In the genomic region with DNA sequence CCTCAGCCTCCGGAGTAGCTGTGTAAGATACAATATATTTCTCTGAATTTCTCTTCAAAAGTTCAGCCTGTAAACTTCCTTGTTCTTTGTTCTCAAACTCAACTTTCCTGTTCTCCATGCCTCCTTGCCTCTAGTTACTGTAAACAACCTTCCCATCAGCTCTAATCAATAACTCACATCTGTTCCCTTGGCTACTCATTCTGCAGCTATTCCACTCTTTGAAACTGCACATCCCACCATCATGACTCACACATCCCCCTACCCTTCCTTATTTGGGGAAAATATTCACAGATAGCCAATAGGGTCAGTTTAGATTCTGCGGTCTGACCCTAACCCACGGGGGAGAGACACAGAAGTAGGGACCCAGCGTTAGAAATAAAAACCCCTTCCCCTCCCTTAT, we compare ENCODE assay signal across 1 cellular context.
TF ChIP-seq lines count a peak whose summit lies in the region.

No MANE protein-coding gene starts in this region.

TF ChIP-seq in HepG2, 621 proteins besides CTCF, POLR2A, EP300 and RAD21:
- TF ChIP-seq, protein P1, sequence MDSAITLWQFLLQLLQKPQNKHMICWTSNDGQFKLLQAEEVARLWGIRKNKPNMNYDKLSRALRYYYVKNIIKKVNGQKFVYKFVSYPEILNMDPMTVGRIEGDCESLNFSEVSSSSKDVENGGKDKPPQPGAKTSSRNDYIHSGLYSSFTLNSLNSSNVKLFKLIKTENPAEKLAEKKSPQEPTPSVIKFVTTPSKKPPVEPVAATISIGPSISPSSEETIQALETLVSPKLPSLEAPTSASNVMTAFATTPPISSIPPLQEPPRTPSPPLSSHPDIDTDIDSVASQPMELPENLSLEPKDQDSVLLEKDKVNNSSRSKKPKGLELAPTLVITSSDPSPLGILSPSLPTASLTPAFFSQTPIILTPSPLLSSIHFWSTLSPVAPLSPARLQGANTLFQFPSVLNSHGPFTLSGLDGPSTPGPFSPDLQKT (CRISPR knock-in tag; IDR thresholded peaks at IDR 0.05; ENCODE audit: borderline replicate concordance): no peak
- TF ChIP-seq ISL2 (CRISPR knock-in tag; IDR thresholded peaks at IDR 0.05) (no peak), SAP130 (CRISPR knock-in tag; IDR thresholded peaks at IDR 0.05; ENCODE audit: low read depth) (0 out of 2 replicates have a peak, but pooled peaks have one; percentile 13), RNF2 (conservative IDR thresholded peaks at IDR 0.05; ENCODE audit: low read depth) (no peak), FOSL2 (CRISPR knock-in tag; IDR thresholded peaks at IDR 0.05) (peak; percentile 51), ZNF160 (CRISPR knock-in tag; IDR thresholded peaks at IDR 0.05) (no peak), ZBTB7B (CRISPR knock-in tag; IDR thresholded peaks at IDR 0.05) (no peak)
- TF ChIP-seq, protein P2, sequence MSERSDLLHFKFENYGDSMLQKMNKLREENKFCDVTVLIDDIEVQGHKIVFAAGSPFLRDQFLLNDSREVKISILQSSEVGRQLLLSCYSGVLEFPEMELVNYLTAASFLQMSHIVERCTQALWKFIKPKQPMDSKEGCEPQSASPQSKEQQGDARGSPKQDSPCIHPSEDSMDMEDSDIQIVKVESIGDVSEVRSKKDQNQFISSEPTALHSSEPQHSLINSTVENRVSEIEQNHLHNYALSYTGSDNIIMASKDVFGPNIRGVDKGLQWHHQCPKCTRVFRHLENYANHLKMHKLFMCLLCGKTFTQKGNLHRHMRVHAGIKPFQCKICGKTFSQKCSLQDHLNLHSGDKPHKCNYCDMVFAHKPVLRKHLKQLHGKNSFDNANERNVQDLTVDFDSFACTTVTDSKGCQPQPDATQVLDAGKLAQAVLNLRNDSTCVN (CRISPR knock-in tag; IDR thresholded peaks at IDR 0.05; ENCODE audit: borderline replicate concordance): no peak
